ENCODE assay signal across 18 cellular contexts in the genomic region with DNA sequence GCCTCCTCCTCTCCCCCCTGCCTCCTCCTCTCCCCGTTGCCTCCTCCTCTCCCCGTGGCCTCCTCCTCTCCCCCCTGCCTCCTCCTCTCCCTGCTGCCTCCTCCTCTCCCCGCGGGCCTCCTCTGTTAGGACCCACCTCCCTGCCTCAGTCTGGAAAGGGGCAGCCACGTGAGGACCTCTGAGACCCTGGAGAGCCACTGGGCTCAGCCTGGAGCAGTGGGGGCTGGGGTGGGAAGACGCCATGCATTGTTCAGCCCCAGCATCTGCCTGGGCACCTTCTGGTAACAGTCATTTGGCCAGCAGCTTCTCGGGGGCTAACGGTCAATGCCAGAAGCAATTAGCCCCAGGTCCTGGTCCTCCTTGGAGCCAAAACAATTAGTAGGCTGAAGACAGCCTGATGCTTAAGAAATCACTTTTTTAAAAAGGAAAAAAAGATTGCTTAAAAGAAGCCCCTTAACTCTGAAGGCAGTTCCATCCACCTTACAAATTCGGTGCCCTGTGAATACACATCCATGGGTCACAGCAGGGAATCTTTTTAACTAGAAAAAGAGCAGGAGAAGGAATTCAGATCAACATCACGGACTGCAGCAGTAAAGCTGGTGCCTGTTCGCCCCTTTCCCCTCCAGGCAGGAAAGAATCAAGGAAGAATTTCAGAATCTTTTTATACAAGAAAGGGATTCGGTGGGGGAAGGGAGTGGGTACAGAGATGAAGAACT. TPM values are rescaled to one million over a fixed set of nuclear protein-coding genes. Genes with fewer than 3 reads are reported as not detected.
DNase-seq lines count a peak whose midpoint lies in the region; ATAC-seq and TF ChIP-seq lines count a peak whose summit lies in the region.
"Had no signal": no experiment of that assay in that cellular context is flagged by ENCODE, and none has a peak within 500 bp of the region (broad histone marks: within the 10 kb centered on the region; RNA-seq: fewer than 3 reads in every experiment).

No MANE protein-coding gene starts in this region.

- no peaks in the 10 kb centered on the region for H3K27me3 ChIP-seq in BLaER1
- H3K27me3 ChIP-seq in osteoblast (ENCODE audit: insufficient read depth, low read length) = no peaks in the 10 kb centered on the region
- H3K27me3 ChIP-seq in Peyer's patch = no peaks in the 10 kb centered on the region
- H3K27me3 ChIP-seq: foreskin keratinocyte, right lobe of liver had no signal

- no peaks in the 10 kb centered on the region for H3K36me3 Mint-ChIP-seq in glutamatergic neuron (ENCODE audit: unreplicated experiment)
- H3K36me3 Mint-ChIP-seq in stimulated activated effector memory CD8-positive, alpha-beta T cell treated with anti-CD3 and anti-CD28 coated beads, Interleukin-12 subunit alpha, Interleukin-12 subunit beta, amount 100 ng/mL, for 72 hours = no peaks in the 10 kb centered on the region
- H3K36me3 Mint-ChIP-seq: naive B cell had no signal

- peaks cover 6% of the 10 kb centered on the region for H3K27me3 Mint-ChIP-seq in glutamatergic neuron (ENCODE audit: unreplicated experiment)

- peaks cover 20% of the 10 kb centered on the region for H3K4me1 Mint-ChIP-seq in glutamatergic neuron (ENCODE audit: low read depth, unreplicated experiment)
- H3K4me1 Mint-ChIP-seq in stimulated activated effector memory CD8-positive, alpha-beta T cell treated with anti-CD3 and anti-CD28 coated beads, Interleukin-12 subunit alpha, Interleukin-12 subunit beta, amount 100 ng/mL, for 72 hours = no peaks in the 10 kb centered on the region

- H3K4me2 ChIP-seq in BLaER1 = peak overlapping the region; percentile 52
- H3K4me2 ChIP-seq in osteoblast (ENCODE audit: insufficient read depth, low read length) = peak overlapping the region; percentile 53

- peaks cover 5% of the 10 kb centered on the region; the same call in 1 of the 2 replicates for H3K9me3 ChIP-seq in BLaER1
- no peaks in the 10 kb centered on the region for H3K9me3 ChIP-seq in osteoblast (ENCODE audit: low read depth, low read length)
- H3K9me3 ChIP-seq in Peyer's patch = no peaks in the 10 kb centered on the region
- H3K9me3 ChIP-seq: right lobe of liver had no signal

- H3K4me1 ChIP-seq in BLaER1 (peaks cover 81% of the 10 kb centered on the region), osteoblast (ENCODE audit: insufficient read depth, low read length) (peaks cover 21% of the 10 kb centered on the region), Peyer's patch (no peaks in the 10 kb centered on the region)
- H3K4me1 ChIP-seq: right lobe of liver had no signal

- H3K9me3 Mint-ChIP-seq in glutamatergic neuron (ENCODE audit: unreplicated experiment) = peaks cover 16% of the 10 kb centered on the region
- H3K9me3 Mint-ChIP-seq in stimulated activated effector memory CD8-positive, alpha-beta T cell treated with anti-CD3 and anti-CD28 coated beads, Interleukin-12 subunit alpha, Interleukin-12 subunit beta, amount 100 ng/mL, for 72 hours = no peaks in the 10 kb centered on the region

- H3K36me3 ChIP-seq in BLaER1 (peaks cover 36% of the 10 kb centered on the region), osteoblast (ENCODE audit: insufficient read depth, low read length) (no peaks in the 10 kb centered on the region), Peyer's patch (no peaks in the 10 kb centered on the region)
- H3K36me3 ChIP-seq: right lobe of liver had no signal

- H4K20me1 ChIP-seq in BLaER1 (peaks cover 93% of the 10 kb centered on the region), osteoblast (ENCODE audit: insufficient read depth, low read length) (no peaks in the 10 kb centered on the region)

- peaks cover 8% of the 10 kb centered on the region for H3K79me2 ChIP-seq in osteoblast (ENCODE audit: insufficient read depth, low read length)

- no peak overlapping the region for H3K9ac ChIP-seq in BLaER1

- peak overlapping the region; percentile 95 for H3K27ac Mint-ChIP-seq in glutamatergic neuron (ENCODE audit: unreplicated experiment)
- no peak overlapping the region for H3K27ac Mint-ChIP-seq in stimulated activated effector memory CD8-positive, alpha-beta T cell treated with anti-CD3 and anti-CD28 coated beads, Interleukin-12 subunit alpha, Interleukin-12 subunit beta, amount 100 ng/mL, for 72 hours
- H3K27ac Mint-ChIP-seq: activated CD8-positive, alpha-beta T cell treated with anti-CD3 and anti-CD28 coated beads, Interleukin-2, amount 10 ng/mL, durations not matched to agents 7 days and 5 days had no signal

- no peak overlapping the region for H2AFZ ChIP-seq in osteoblast (ENCODE audit: low read length)

- H3K4me3 Mint-ChIP-seq in glutamatergic neuron (ENCODE audit: unreplicated experiment) = peak overlapping the region; percentile 74
- no peak overlapping the region for H3K4me3 Mint-ChIP-seq in stimulated activated effector memory CD8-positive, alpha-beta T cell treated with anti-CD3 and anti-CD28 coated beads, Interleukin-12 subunit alpha, Interleukin-12 subunit beta, amount 100 ng/mL, for 72 hours
- H3K4me3 Mint-ChIP-seq: activated CD8-positive, alpha-beta T cell treated with anti-CD3 and anti-CD28 coated beads, Interleukin-2, amount 10 ng/mL, durations not matched to agents 7 days and 5 days; naive B cell had no signal

- ATAC-seq in stimulated activated effector memory CD8-positive, alpha-beta T cell treated with anti-CD3 and anti-CD28 coated beads, Interleukin-12 subunit alpha, Interleukin-12 subunit beta, amount 100 ng/mL, for 72 hours = no peak
- no peak for ATAC-seq in HG02840 (IDR thresholded peaks at IDR 0.05; ENCODE audit: low FRiP score, unreplicated experiment)
- ATAC-seq: activated CD8-positive, alpha-beta T cell treated with anti-CD3 and anti-CD28 coated beads, Interleukin-2, amount 10 ng/mL, durations not matched to agents 7 days and 5 days; foreskin keratinocyte; HCT116; right lobe of liver; stimulated activated naive CD8-positive, alpha-beta T cell treated with anti-CD3 and anti-CD28 coated beads, Interleukin-15, Interleukin-2, amounts not matched to agents 100 U/mL and 50 U/mL, for 24 hours had no signal

- DNase-seq in NCI-H2227 (lab: John Stamatoyannopoulos, UW; ENCODE audit: unreplicated experiment) = peak; percentile 32
- peak; percentile 81 for DNase-seq in glutamatergic neuron
- no peak for DNase-seq in osteoblast (ENCODE audit: insufficient read length, low spot score, missing footprints)
- no peak for DNase-seq in C1 segment of cervical spinal cord (lab: John Stamatoyannopoulos, UW)
- DNase-seq in stimulated activated effector memory CD8-positive, alpha-beta T cell treated with anti-CD3 and anti-CD28 coated beads, Interleukin-12 subunit alpha, Interleukin-12 subunit beta, amount 100 ng/mL, for 72 hours (ENCODE audit: low spot score in 2 of 2) = no peak
- no peak for DNase-seq in Peyer's patch
- DNase-seq: activated CD8-positive, alpha-beta T cell treated with anti-CD3 and anti-CD28 coated beads, Interleukin-2, amount 10 ng/mL, durations not matched to agents 7 days and 5 days; activated gamma-delta T cell; foreskin keratinocyte; naive B cell; NCI-H2081; NCI-H82; right lobe of liver; SIG-M5; stimulated activated naive CD8-positive, alpha-beta T cell treated with anti-CD3 and anti-CD28 coated beads, Interleukin-15, Interleukin-2, amounts not matched to agents 100 U/mL and 50 U/mL, for 24 hours had no signal

- H3K4me3 ChIP-seq in BLaER1 (no peak overlapping the region), osteoblast (ENCODE audit: insufficient read depth, low read length) (no peak overlapping the region), Peyer's patch (no peak overlapping the region)
- H3K4me3 ChIP-seq: right lobe of liver had no signal

- no peak for TF ChIP-seq POLR2A in Peyer's patch (IDR thresholded peaks at IDR 0.05)

- TF ChIP-seq CTCF in glutamatergic neuron (IDR thresholded peaks at IDR 0.05; ENCODE audit: partially characterized antibody, unreplicated experiment) = no peak
- TF ChIP-seq CTCF in osteoblast (IDR thresholded peaks at IDR 0.05; ENCODE audit: extremely low read depth, low read depth, low read length) = no peak
- TF ChIP-seq CTCF in Peyer's patch (IDR thresholded peaks at IDR 0.05) = no peak

- H3K27ac ChIP-seq in BLaER1 (no peak overlapping the region), osteoblast (ENCODE audit: low read depth, low read length) (peak overlapping the region; percentile 19), Peyer's patch (peak overlapping the region in 1 of 4 donors; percentile 61)
- H3K27ac ChIP-seq: foreskin keratinocyte, right lobe of liver had no signal

RNA-seq across cellular contexts. Expression of a gene that starts 29.8 kb away (rescaled TPM):
- 177 TPM for total RNA-seq in glutamatergic neuron (ENCODE audit: unreplicated experiment)
- 60.7 and 68.8 TPM in 2 replicates for total RNA-seq in osteoblast
- 10 to 100 TPM in 2 of 4 donors, 1 to 10 TPM in 2; 2.1 to 14.0 (median 8.6) TPM for total RNA-seq in Peyer's patch

RNA-seq across cellular contexts. Expression of a gene that starts 47.1 kb away (rescaled TPM):
- 22.0 TPM for total RNA-seq in glutamatergic neuron (ENCODE audit: unreplicated experiment)
- 10.5 and 10.6 TPM in 2 replicates for total RNA-seq in osteoblast
- 10 to 100 TPM in 3 of 4 donors, 1 to 10 TPM in 1; 9.0 to 18.2 (median 11.2) TPM for total RNA-seq in Peyer's patch

Comparison
In these comparisons a context has a peak if more than half of its experiments do, and no peak if none do; other contexts are left out.
1. DNase-seq: peak in NCI-H2227 (single experiment) and glutamatergic neuron (single experiment); none in osteoblast (single experiment), C1 segment of cervical spinal cord (0 of 14), stimulated activated effector memory CD8-positive, alpha-beta T cell treated with anti-CD3 and anti-CD28 coated beads, Interleukin-12 subunit alpha, Interleukin-12 subunit beta, amount 100 ng/mL, for 72 hours (0 of 2) and Peyer's patch (0 of 3).